13 cellular contexts compared by ENCODE assay signal in genomic region chr4:87978656-87979055, GRCh38. TPM values are rescaled to one million over a fixed set of nuclear protein-coding genes. Genes with fewer than 3 reads are reported as not detected.
DNase-seq lines count a peak whose midpoint lies in the region; ATAC-seq and TF ChIP-seq lines count a peak whose summit lies in the region.
"Had no signal": no experiment of that assay in that cellular context is flagged by ENCODE, and none has a peak within 500 bp of the region (broad histone marks: within the 10 kb centered on the region; RNA-seq: fewer than 3 reads in every experiment).

No MANE protein-coding gene starts in this region.

- H3K36me3 ChIP-seq in mammary epithelial cell (ENCODE audit: insufficient read depth, low read length) (no peaks in the 10 kb centered on the region), breast epithelium (no peaks in the 10 kb centered on the region), upper lobe of right lung (no peaks in the 10 kb centered on the region)
- H3K36me3 ChIP-seq: cardiac muscle cell had no signal

- H3K79me2 ChIP-seq in mammary epithelial cell (ENCODE audit: insufficient read depth, low read length): no peaks in the 10 kb centered on the region

- ATAC-seq in upper lobe of right lung: peak; percentile 39
- ATAC-seq: activated CD8-positive, alpha-beta T cell treated with anti-CD3 and anti-CD28 coated beads, Interleukin-2, amount 10 ng/mL, durations not matched to agents 7 days and 5 days had no signal

- H3K4me1 ChIP-seq in mammary epithelial cell (ENCODE audit: insufficient read depth, low read length) (peaks cover 11% of the 10 kb centered on the region), breast epithelium (no peaks in the 10 kb centered on the region), upper lobe of right lung (no peaks in the 10 kb centered on the region)

- TF ChIP-seq CTCF in mammary epithelial cell (conservative IDR thresholded peaks at IDR 0.05 in 1 of 2, IDR thresholded peaks at IDR 0.05 in 1 of 2; ENCODE audit: extremely low read depth in 1 of 2, insufficient read depth in 1 of 2, low read depth in 1 of 2, low read length in 2 of 2) (no peak), breast epithelium (IDR thresholded peaks at IDR 0.05) (no peak), upper lobe of right lung (IDR thresholded peaks at IDR 0.05) (no peak)

- H3K9ac ChIP-seq in mammary epithelial cell (ENCODE audit: insufficient read depth, low read length): no peak overlapping the region

- H3K27me3 ChIP-seq in mammary epithelial cell (ENCODE audit: insufficient read depth, low read length) (no peaks in the 10 kb centered on the region), breast epithelium (no peaks in the 10 kb centered on the region), upper lobe of right lung (peaks cover 6% of the 10 kb centered on the region)
- H3K27me3 ChIP-seq: cardiac muscle cell had no signal

- H3K4me3 ChIP-seq in mammary epithelial cell (replicated peaks in 1 of 3; ENCODE audit: insufficient read depth in 1 of 3, low read depth in 2 of 3, low read length in 3 of 3): no peak overlapping the region
- no peak overlapping the region for H3K4me3 ChIP-seq in breast epithelium
- H3K4me3 ChIP-seq in upper lobe of right lung: no peak overlapping the region
- H3K4me3 ChIP-seq: cardiac muscle cell had no signal

- CTCF ChIA-PET in mammary epithelial cell (lab: Charles Lee; ENCODE audit: low non-redundant PET): no interaction called here

- H3K4me2 ChIP-seq in mammary epithelial cell (ENCODE audit: insufficient read depth, low read depth, low read length): no peak overlapping the region

- no peak for TF ChIP-seq POLR2A in breast epithelium (IDR thresholded peaks at IDR 0.05)

- peak; percentile 29 for DNase-seq in mammary epithelial cell
- no peak for DNase-seq in breast epithelium (ENCODE audit: low spot score in 2 of 2)
- DNase-seq in foreskin melanocyte: peak; percentile 58
- no peak for DNase-seq in upper lobe of right lung
- DNase-seq in NCI-H2196 (lab: John Stamatoyannopoulos, UW; ENCODE audit: unreplicated experiment): no peak
- DNase-seq in Kasumi-1 (lab: John Stamatoyannopoulos, UW): no peak
- DNase-seq in GM19240 (ENCODE audit: insufficient read length, low spot score): no peak
- DNase-seq: activated CD8-positive, alpha-beta T cell treated with anti-CD3 and anti-CD28 coated beads, Interleukin-2, amount 10 ng/mL, durations not matched to agents 7 days and 5 days; NCI-H1092 treated with DMSO at 0.1 percent for 48 hours; NCI-H345 had no signal

- no TSS peak for BruUV-seq in mammary epithelial cell (replicated peaks; lab: Mats Ljungman, UMichigan)

- H4K20me1 ChIP-seq in mammary epithelial cell (ENCODE audit: insufficient read depth, low read length): no peaks in the 10 kb centered on the region

- WGBS in mammary epithelial cell (ENCODE audit: low coverage, missing lambda C conversion rate): 91% methylated on average over 4 of the region's 4 CpGs

- dilution Hi-C loops in mammary epithelial cell (cut with HindIII; ENCODE audit: low sequenced_read_pairs): no loop called here

- H3K27ac ChIP-seq in mammary epithelial cell (ENCODE audit: insufficient read depth, low read depth, low read length) (no peak overlapping the region), breast epithelium (no peak overlapping the region), angular gyrus (ENCODE audit: low read depth, low read length) (peak overlapping the region; percentile 38), upper lobe of right lung (no peak overlapping the region)
- H3K27ac ChIP-seq: cardiac muscle cell, epithelial cell of prostate had no signal

- no peak overlapping the region for H2AFZ ChIP-seq in mammary epithelial cell (ENCODE audit: low read depth, low read length)

- in situ Hi-C loops in mammary epithelial cell (cut with MboI; ENCODE audit: low sequenced_read_pairs in 2 of 2): loop anchor here (5.0 to 10.0 kb wide), 2 partner anchors 124 to 131 kb away; no protein-coding TSS in a partner anchor

- intact Hi-C loops in mammary epithelial cell (cut with micrococcal nuclease): loop anchor here (10.0 kb wide), 1 partner anchor 614 kb away; no protein-coding TSS in a partner anchor
- intact Hi-C loops in breast epithelium (cut with DNase I; ENCODE audit: low total_unique reads): no loop called here
- intact Hi-C loops in upper lobe of right lung (cut with DNase I): loop anchor here (10.0 kb wide), 1 partner anchor 124 kb away; no protein-coding TSS in a partner anchor

- H3K9me3 ChIP-seq in mammary epithelial cell (replicated peaks; ENCODE audit: insufficient read depth, low read length): no peaks in the 10 kb centered on the region
- no peaks in the 10 kb centered on the region for H3K9me3 ChIP-seq in breast epithelium
- H3K9me3 ChIP-seq in upper lobe of right lung: no peaks in the 10 kb centered on the region

RNA-seq across cellular contexts. Expression of gene SPP1, which starts 3.1 kb away (rescaled TPM):
- total RNA-seq in mammary epithelial cell: 100 to 1,000 TPM in 1 of 2 donors, 1 to 10 TPM in 1; 1.3 to 157 TPM
- polyA plus RNA-seq in mammary epithelial cell: 1.3 TPM
- polyA minus RNA-seq in mammary epithelial cell: not detected
- 100 to 1,000 TPM in 1 of 3 donors, 10 to 100 TPM in 2; 25.0 to 508 (median 32.8) TPM for total RNA-seq in breast epithelium
- total RNA-seq in upper lobe of right lung: 45.4 TPM
- total RNA-seq: activated CD8-positive, alpha-beta T cell treated with anti-CD3 and anti-CD28 coated beads, Interleukin-2, amount 10 ng/mL, durations not matched to agents 7 days and 5 days had no signal

RNA-seq across cellular contexts. Expression of gene PKD2, which starts 28.8 kb away (rescaled TPM):
- total RNA-seq in mammary epithelial cell (10 to 100 TPM; 28.8 to 49.5 TPM), breast epithelium (10 to 100 TPM; 60.0 to 66.2 (median 61.3) TPM), upper lobe of right lung (37.8 TPM)
- polyA plus RNA-seq in mammary epithelial cell: 13.3 TPM
- 30.9 TPM for polyA minus RNA-seq in mammary epithelial cell

Comparison
In these comparisons a context has a peak if more than half of its experiments do, and no peak if none do; other contexts are left out.
1. DNase-seq: peak in mammary epithelial cell (single experiment) and foreskin melanocyte (single experiment); none in breast epithelium (0 of 2), upper lobe of right lung (single experiment), NCI-H2196 (single experiment), Kasumi-1 (0 of 2) and GM19240 (single experiment).